30 cellular contexts compared by ENCODE assay signal in the genomic region with DNA sequence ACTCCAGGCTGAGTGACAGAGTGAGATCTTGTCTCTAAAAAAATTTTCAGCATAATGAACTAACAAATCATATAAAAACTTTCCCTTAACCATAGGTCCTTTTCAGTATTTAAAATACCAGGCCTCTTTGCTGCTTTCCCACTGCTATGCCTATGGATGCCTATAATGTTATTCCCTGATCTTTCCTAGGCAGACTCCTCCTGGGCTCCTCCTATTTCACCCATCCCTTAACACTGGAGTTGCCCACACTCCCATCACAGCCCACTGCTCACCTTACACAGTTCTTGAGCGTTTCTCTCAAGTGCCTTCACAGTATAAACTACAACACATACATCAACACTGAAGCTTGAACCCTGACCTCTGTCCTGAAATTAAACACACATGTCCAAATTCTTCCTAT.
"Had no signal": no experiment of that assay in that cellular context is flagged by ENCODE, and none has a peak within 500 bp of the region (broad histone marks: within the 10 kb centered on the region; RNA-seq: fewer than 3 reads in every experiment).

No MANE protein-coding gene starts in this region.

- H3K36me3 ChIP-seq: neural progenitor cell, ovary, right lobe of liver, uterus had no signal

- H3K36me3 Mint-ChIP-seq: natural killer cell had no signal

- DNase-seq: naive thymus-derived CD4-positive, alpha-beta T cell; natural killer cell; occipital lobe; ovary; posterior cingulate gyrus; psoas muscle; right cardiac atrium; right lobe of liver; stimulated activated CD4-positive, alpha-beta T cell treated with anti-CD3 and anti-CD28 coated beads, Interleukin-15, amount 100 ng/mL, for 24 hours; stimulated activated CD4-positive, alpha-beta T cell treated with anti-CD3 and anti-CD28 coated beads, Interleukin-2, amount 100 ng/mL, for 24 hours; stimulated activated CD4-positive, alpha-beta T cell treated with anti-CD3 and anti-CD28 coated beads, Interleukin-4, amount 100 ng/mL, for 1 hour; stimulated activated CD4-positive, alpha-beta T cell treated with anti-CD3 and anti-CD28 coated beads, Interleukin-4, amount 100 ng/mL, for 4 hours; stimulated activated CD8-positive, alpha-beta memory T cell treated with anti-CD3 and anti-CD28 coated beads, Interleukin-4, amount 100 ng/mL, for 48 hours; stimulated activated naive CD4-positive, alpha-beta T cell; stimulated activated naive CD8-positive, alpha-beta T cell treated with anti-CD3 and anti-CD28 coated beads, Interleukin-15, amount 100 ng/mL, for 72 hours; stimulated activated naive CD8-positive, alpha-beta T cell treated with anti-CD3 and anti-CD28 coated beads, Interleukin-15, Interleukin-2, amounts not matched to agents 100 U/mL and 50 U/mL, for 24 hours; substantia nigra; testis; tibial artery; transverse colon; upper lobe of right lung; uterus had no signal

- H3K9me3 Mint-ChIP-seq: naive thymus-derived CD4-positive, alpha-beta T cell; natural killer cell; nephron; neural progenitor cell; stimulated activated memory B cell treated with anti-CD40 and anti-IgM and Interleukin-4, amounts not matched to agents 10 μg/mL and 1 μg/mL and 100 μg/mL, for 72 hours; stimulated activated naive CD8-positive, alpha-beta T cell treated with anti-CD3 and anti-CD28 coated beads, Interleukin-15, amount 100 ng/mL, for 72 hours; type B pancreatic cell had no signal

- H3K27ac ChIP-seq: neural progenitor cell, ovary, parathyroid adenoma, psoas muscle, right lobe of liver, skin epidermis, suprapubic skin, testis, tibial artery, transverse colon, upper lobe of right lung, uterus had no signal

- H3K4me2 ChIP-seq: neural progenitor cell had no signal

- H3K27ac Mint-ChIP-seq: naive thymus-derived CD4-positive, alpha-beta T cell; natural killer cell; nephron; neural progenitor cell; progenitor cell of endocrine pancreas; stimulated activated memory B cell treated with anti-CD40 and anti-IgM and Interleukin-4, amounts not matched to agents 10 μg/mL and 1 μg/mL and 100 μg/mL, for 72 hours; stimulated activated naive CD8-positive, alpha-beta T cell treated with anti-CD3 and anti-CD28 coated beads, Interleukin-15, amount 100 ng/mL, for 72 hours; type B pancreatic cell had no signal

- H2AFZ ChIP-seq: neural progenitor cell, parathyroid adenoma had no signal

- H3K27me3 Mint-ChIP-seq: naive thymus-derived CD4-positive, alpha-beta T cell; progenitor cell of endocrine pancreas; stimulated activated memory B cell treated with anti-CD40 and anti-IgM and Interleukin-4, amounts not matched to agents 10 μg/mL and 1 μg/mL and 100 μg/mL, for 72 hours; stimulated activated naive CD8-positive, alpha-beta T cell treated with anti-CD3 and anti-CD28 coated beads, Interleukin-15, amount 100 ng/mL, for 72 hours; type B pancreatic cell had no signal

- H3K9me3 ChIP-seq: ovary, psoas muscle, right lobe of liver, suprapubic skin, testis, tibial artery, transverse colon, upper lobe of right lung, uterus had no signal

- H3K9ac ChIP-seq: neural progenitor cell, parathyroid adenoma had no signal

- H3K4me3 ChIP-seq: neural progenitor cell, ovary, psoas muscle, right lobe of liver, skin epidermis, suprapubic skin, testis, tibial artery, transverse colon, upper lobe of right lung, uterus had no signal

- ATAC-seq: natural killer cell; psoas muscle; right cardiac atrium; right lobe of liver; stimulated activated memory B cell treated with anti-CD40 and anti-IgM and Interleukin-4, amounts not matched to agents 10 μg/mL and 1 μg/mL and 100 μg/mL, for 72 hours; stimulated activated naive CD8-positive, alpha-beta T cell treated with anti-CD3 and anti-CD28 coated beads, Interleukin-15, amount 100 ng/mL, for 72 hours; stimulated activated naive CD8-positive, alpha-beta T cell treated with anti-CD3 and anti-CD28 coated beads, Interleukin-15, Interleukin-2, amounts not matched to agents 100 U/mL and 50 U/mL, for 24 hours; upper lobe of right lung had no signal

- H3K4me1 ChIP-seq: neural progenitor cell, parathyroid adenoma, psoas muscle, right lobe of liver, suprapubic skin, testis, tibial artery, transverse colon, upper lobe of right lung, uterus had no signal

- H3K4me1 Mint-ChIP-seq: nephron; neural progenitor cell; stimulated activated memory B cell treated with anti-CD40 and anti-IgM and Interleukin-4, amounts not matched to agents 10 μg/mL and 1 μg/mL and 100 μg/mL, for 72 hours; stimulated activated naive CD8-positive, alpha-beta T cell treated with anti-CD3 and anti-CD28 coated beads, Interleukin-15, amount 100 ng/mL, for 72 hours had no signal

- H3K27me3 ChIP-seq: neural progenitor cell, ovary, right lobe of liver, suprapubic skin, testis, tibial artery, transverse colon, upper lobe of right lung, uterus had no signal

- H3K4me3 Mint-ChIP-seq: naive thymus-derived CD4-positive, alpha-beta T cell; natural killer cell; nephron; neural progenitor cell; stimulated activated memory B cell treated with anti-CD40 and anti-IgM and Interleukin-4, amounts not matched to agents 10 μg/mL and 1 μg/mL and 100 μg/mL, for 72 hours; stimulated activated naive CD8-positive, alpha-beta T cell treated with anti-CD3 and anti-CD28 coated beads, Interleukin-15, amount 100 ng/mL, for 72 hours; type B pancreatic cell had no signal
